Comparison of ENCODE assay signal across 8 cellular contexts in genomic region chr10:91298224-91298862, GRCh38.
DNase-seq lines count a peak whose midpoint lies in the region; ATAC-seq and TF ChIP-seq lines count a peak whose summit lies in the region.

No MANE protein-coding gene starts in this region.

- peak; percentile 95 for ATAC-seq in HG03045 (IDR thresholded peaks at IDR 0.05; ENCODE audit: unreplicated experiment)

- H3K27me3 ChIP-seq in WERI-Rb-1 (ENCODE audit: insufficient read depth, low read depth, severe bottlenecking) (no peaks in the 10 kb centered on the region), breast epithelium (no peaks in the 10 kb centered on the region), spleen (replicated peaks in 1 of 7) (peaks cover 0 to 6% (median 0%) of the 10 kb centered on the region in 7 donors)

- H3K36me3 ChIP-seq in WERI-Rb-1 (no peaks in the 10 kb centered on the region), breast epithelium (no peaks in the 10 kb centered on the region), spleen (no peaks in the 10 kb centered on the region)

- TF ChIP-seq CTCF in WERI-Rb-1 (IDR thresholded peaks at IDR 0.05; ENCODE audit: low read depth, low read length), result peak; percentile 96
- TF ChIP-seq CTCF in breast epithelium (IDR thresholded peaks at IDR 0.05), result peak; percentile 85 to 95 (median 89)
- peak; percentile 61 to 89 (median 80) for TF ChIP-seq CTCF in spleen (IDR thresholded peaks at IDR 0.05 in 8 of 11, conservative IDR thresholded peaks at IDR 0.05 in 3 of 11)

- H3K4me3 ChIP-seq in WERI-Rb-1 (ENCODE audit: low read depth, low read length) (peak overlapping the region; percentile 28), breast epithelium (peak overlapping the region; percentile 23 to 60 (median 41)), spleen (peak overlapping the region; percentile 4 to 63 (median 32))

- TF ChIP-seq POLR2A in breast epithelium (IDR thresholded peaks at IDR 0.05), result no peak
- no peak for TF ChIP-seq POLR2A in spleen (IDR thresholded peaks at IDR 0.05)

- H3K27ac ChIP-seq in WERI-Rb-1, result no peak overlapping the region
- H3K27ac ChIP-seq in breast epithelium, result peak overlapping the region; percentile 31 to 34
- H3K27ac ChIP-seq in spleen, result peak overlapping the region in 1 of 8 donors; percentile 43

- 4 to 9% (median 5%) methylated on average over 23 of the region's 23 CpGs for WGBS in spleen, 5 donors

- H3K4me1 ChIP-seq in breast epithelium (no peaks in the 10 kb centered on the region), spleen (peaks cover 3 to 15% (median 10%) of the 10 kb centered on the region in 6 donors)

- intact Hi-C loops in breast epithelium (cut with DNase I; ENCODE audit: low total_unique reads), result no loop called here
- intact Hi-C loops in spleen (cut with DNase I; ENCODE audit: low total_unique reads), result no loop called here

- H3K9me3 ChIP-seq in WERI-Rb-1 (ENCODE audit: severe bottlenecking) (no peaks in the 10 kb centered on the region), breast epithelium (no peaks in the 10 kb centered on the region), spleen (no peaks in the 10 kb centered on the region)

- DNase-seq in NK-92 treated with Interleukin-12 subunit alpha and Interleukin-12 subunit beta, amount 100 ng/mL, for 24 hours (lab: John Stamatoyannopoulos, UW), result peak; percentile 45
- no peak for DNase-seq in NK-92 (lab: John Stamatoyannopoulos, UW; ENCODE audit: unreplicated experiment)
- peak; percentile 44 for DNase-seq in NCI-H2107 (lab: John Stamatoyannopoulos, UW)
- peak; percentile 83 for DNase-seq in WERI-Rb-1
- DNase-seq in breast epithelium (ENCODE audit: low spot score in 2 of 2), result peak; percentile 55 to 80
- DNase-seq in inferior parietal cortex (ENCODE audit: extremely low spot score), result peak; percentile 88
- DNase-seq in spleen, result peak; percentile 90
